Comparison of ENCODE assay signal across 8 cellular contexts in genomic region chr22:46619830-46620501, GRCh38.
DNase-seq lines count a peak whose midpoint lies in the region; ATAC-seq and TF ChIP-seq lines count a peak whose summit lies in the region.

GRAMD4 (plus strand) TSS chr22:46620386; CDS start chr22:46626800, 6,414 bp downstream.

- H3K36me3 ChIP-seq in BLaER1 treated with 17β-estradiol and CSF1 and Interleukin-3, amounts not matched to agents 10 nM and 100 nM: no peaks in the 10 kb centered on the region

- H3K9me3 Mint-ChIP-seq in effector memory CD8-positive, alpha-beta T cell: no peaks in the 10 kb centered on the region

- H3K4me2 ChIP-seq in BLaER1 treated with 17β-estradiol and CSF1 and Interleukin-3, amounts not matched to agents 10 nM and 100 nM: peak within 1 kb of the TSS; percentile 86 to 100 (median 96)

- H3K9me3 ChIP-seq in BLaER1 treated with 17β-estradiol and CSF1 and Interleukin-3, amounts not matched to agents 10 nM and 100 nM (replicated peaks in 1 of 11): peaks cover 0 to 5% (median 0%) of the 10 kb centered on the region in 11 experiments; a peak in 5 of 22 replicates

- peaks cover 0 to 65% (median 23%) of the 10 kb centered on the region in 11 experiments; a peak in 12 of 22 replicates for H4K20me1 ChIP-seq in BLaER1 treated with 17β-estradiol and CSF1 and Interleukin-3, amounts not matched to agents 10 nM and 100 nM

- H3K27ac Mint-ChIP-seq in effector memory CD8-positive, alpha-beta T cell: peak within 1 kb of the TSS in 1 of 2 donors; percentile 82

- no peaks in the 10 kb centered on the region for H3K36me3 Mint-ChIP-seq in effector memory CD8-positive, alpha-beta T cell (ENCODE audit: insufficient read depth)

- no peak for ATAC-seq in effector memory CD8-positive, alpha-beta T cell (replicated peaks)
- no peak for ATAC-seq in GM21737 (IDR thresholded peaks at IDR 0.05; ENCODE audit: unreplicated experiment)

- H3K4me3 Mint-ChIP-seq in effector memory CD8-positive, alpha-beta T cell: no peak within 1 kb of the TSS

- peak within 1 kb of the TSS; percentile 43 to 85 (median 79); a peak in 19 of 22 replicates for H3K9ac ChIP-seq in BLaER1 treated with 17β-estradiol and CSF1 and Interleukin-3, amounts not matched to agents 10 nM and 100 nM

- H3K27ac ChIP-seq in BLaER1 treated with 17β-estradiol and CSF1 and Interleukin-3, amounts not matched to agents 10 nM and 100 nM: peak within 1 kb of the TSS in 9 of 11 experiments; percentile 49 to 94 (median 86); a peak in 19 of 22 replicates
- H3K27ac ChIP-seq in coronary artery: peak within 1 kb of the TSS in 1 of 2 donors; percentile 65

- peaks cover 0 to 28% (median 0%) of the 10 kb centered on the region in 11 experiments; a peak in 8 of 22 replicates for H3K27me3 ChIP-seq in BLaER1 treated with 17β-estradiol and CSF1 and Interleukin-3, amounts not matched to agents 10 nM and 100 nM

- H3K4me3 ChIP-seq in BLaER1 treated with 17β-estradiol and CSF1 and Interleukin-3, amounts not matched to agents 10 nM and 100 nM: peak within 1 kb of the TSS in 9 of 10 experiments; percentile 28 to 59 (median 54); a peak in 14 of 20 replicates
- peak within 1 kb of the TSS; percentile 8 for H3K4me3 ChIP-seq in coronary artery

- H3K4me1 Mint-ChIP-seq in effector memory CD8-positive, alpha-beta T cell (ENCODE audit: low read depth in 2 of 2): peaks cover 0 to 10% of the 10 kb centered on the region in 2 donors

- no peak for TF ChIP-seq CTCF in coronary artery (IDR thresholded peaks at IDR 0.05)

- no peaks in the 10 kb centered on the region for H3K27me3 Mint-ChIP-seq in effector memory CD8-positive, alpha-beta T cell

- DNase-seq in NCI-H2171 (lab: John Stamatoyannopoulos, UW): peak; percentile 88
- DNase-seq in coronary artery (ENCODE audit: low spot score): no peak
- DNase-seq in middle frontal gyrus (ENCODE audit: extremely low spot score, low spot score): peak; percentile 54
- no peak for DNase-seq in NCI-H774 (lab: John Stamatoyannopoulos, UW)
- DNase-seq in effector memory CD8-positive, alpha-beta T cell: no peak
- no peak for DNase-seq in SW480 (ENCODE audit: low spot score)

- H3K4me1 ChIP-seq in BLaER1 treated with 17β-estradiol and CSF1 and Interleukin-3, amounts not matched to agents 10 nM and 100 nM: peaks cover 79 to 81% (median 81%) of the 10 kb centered on the region in 10 experiments

Comparison
In these comparisons a context has a peak if more than half of its experiments do, and no peak if none do; other contexts are left out.
1. DNase-seq: peak in NCI-H2171 (single experiment) and middle frontal gyrus (single experiment); none in coronary artery (single experiment), NCI-H774 (single experiment), effector memory CD8-positive, alpha-beta T cell (0 of 3) and SW480 (single experiment).